ENCODE assay signal across 9 cellular contexts in the genomic region with DNA sequence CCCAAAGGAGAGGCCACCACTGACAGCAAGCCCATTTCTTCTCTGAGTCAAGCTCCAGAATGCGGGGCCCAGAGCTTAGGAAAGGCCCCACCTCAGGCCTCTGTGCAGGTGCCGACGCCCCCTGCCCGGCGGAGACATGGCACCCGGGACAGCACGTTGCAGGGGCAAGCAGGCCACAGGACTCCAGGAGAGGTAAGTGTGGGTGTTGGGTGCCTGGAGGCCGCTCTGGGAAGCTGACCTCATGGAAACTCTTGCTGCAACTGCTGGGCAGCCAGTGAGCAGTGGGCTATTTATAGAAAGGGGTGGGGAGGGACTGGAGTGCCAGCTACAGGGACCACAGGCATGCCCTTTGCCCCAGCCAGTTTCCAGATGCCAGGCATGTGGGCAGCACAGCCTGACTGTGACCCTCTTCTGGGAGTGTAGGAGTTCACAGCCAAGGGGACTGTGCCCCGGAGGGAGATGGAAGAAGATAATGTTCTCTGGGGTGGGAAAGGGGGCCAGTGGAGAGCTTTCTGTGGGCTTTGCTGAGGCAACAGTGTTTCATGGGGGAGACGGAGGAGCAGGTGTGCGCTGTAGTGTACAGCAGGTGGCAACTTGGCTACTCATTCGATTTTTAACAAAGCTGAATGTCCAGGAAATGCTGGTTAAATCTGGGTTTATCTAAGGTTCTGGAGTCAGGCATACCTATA. TPM values are rescaled to one million over a fixed set of nuclear protein-coding genes. Genes with fewer than 3 reads are reported as not detected.
A peak's percentile ranks its signal among the peaks of the same experiment; 100 is the strongest.
DNase-seq lines count a peak whose midpoint lies in the region; ATAC-seq and TF ChIP-seq lines count a peak whose summit lies in the region.
"Had no signal": no experiment of that assay in that cellular context is flagged by ENCODE, and none has a peak within 500 bp of the region (broad histone marks: within the 10 kb centered on the region; RNA-seq: fewer than 3 reads in every experiment).

No MANE protein-coding gene starts in this region.

- TF ChIP-seq CTCF in Peyer's patch (IDR thresholded peaks at IDR 0.05) (no peak), fibroblast of mammary gland (conservative IDR thresholded peaks at IDR 0.05; ENCODE audit: control insufficient read depth, insufficient read depth, low read depth, low read length) (no peak), omental fat pad (IDR thresholded peaks at IDR 0.05) (no peak)

- intact Hi-C loops in activated CD4-positive, alpha-beta T cell treated with anti-CD3 and anti-CD28 coated beads, Interleukin-2, amount 10 ng/mL, durations not matched to agents 24 days and 14 days (cut with micrococcal nuclease), result no loop called here

- H3K4me1 Mint-ChIP-seq in activated CD4-positive, alpha-beta T cell treated with anti-CD3 and anti-CD28 coated beads, Interleukin-2, amount 10 ng/mL, durations not matched to agents 24 days and 14 days, result no peaks in the 10 kb centered on the region
- no peaks in the 10 kb centered on the region for H3K4me1 Mint-ChIP-seq in activated T-cell treated with anti-CD3 and anti-CD28 coated beads, Interleukin-2, amount 50 U/mL, for 72 hours (ENCODE audit: low read depth)

- TF ChIP-seq POLR2A in Peyer's patch (IDR thresholded peaks at IDR 0.05), result no peak

- peaks cover 9% of the 10 kb centered on the region for H3K27me3 Mint-ChIP-seq in activated CD4-positive, alpha-beta T cell treated with anti-CD3 and anti-CD28 coated beads, Interleukin-2, amount 10 ng/mL, durations not matched to agents 24 days and 14 days
- H3K27me3 Mint-ChIP-seq in activated T-cell treated with anti-CD3 and anti-CD28 coated beads, Interleukin-2, amount 50 U/mL, for 72 hours (ENCODE audit: low read depth), result peaks cover 3% of the 10 kb centered on the region

- H3K4me3 Mint-ChIP-seq in activated CD4-positive, alpha-beta T cell treated with anti-CD3 and anti-CD28 coated beads, Interleukin-2, amount 10 ng/mL, durations not matched to agents 24 days and 14 days, result no peak overlapping the region
- H3K4me3 Mint-ChIP-seq in activated T-cell treated with anti-CD3 and anti-CD28 coated beads, Interleukin-2, amount 50 U/mL, for 72 hours, result no peak overlapping the region

- H3K4me1 ChIP-seq in Peyer's patch, result peaks cover 0 to 6% (median 1%) of the 10 kb centered on the region in 4 donors
- H3K4me1 ChIP-seq: SJCRH30 had no signal

- no peaks in the 10 kb centered on the region for H3K9me3 ChIP-seq in Peyer's patch
- H3K9me3 ChIP-seq: SJCRH30 had no signal

- H3K36me3 ChIP-seq in Peyer's patch, result no peaks in the 10 kb centered on the region

- H3K4me3 ChIP-seq in Peyer's patch, result no peak overlapping the region
- no peak overlapping the region for H3K4me3 ChIP-seq in fibroblast of mammary gland (ENCODE audit: control insufficient read depth, low read depth, low read length)
- H3K4me3 ChIP-seq: SJCRH30 had no signal

- H3K27me3 ChIP-seq in Peyer's patch, result no peaks in the 10 kb centered on the region
- H3K27me3 ChIP-seq: SJCRH30 had no signal

- peak; percentile 40 for DNase-seq in COLO829 (ENCODE audit: low spot score)
- DNase-seq in Peyer's patch, result peak in 2 of 3 donors; percentile 69 to 71
- peak; percentile 42 for DNase-seq in fibroblast of mammary gland (ENCODE audit: low read depth)
- no peak for DNase-seq in omental fat pad (ENCODE audit: low spot score)
- DNase-seq in SIG-M5 treated with dmso at 0.1 percent for 504 hours (lab: John Stamatoyannopoulos, UW; ENCODE audit: unreplicated experiment), result no peak
- no peak for DNase-seq in activated CD4-positive, alpha-beta T cell treated with anti-CD3 and anti-CD28 coated beads, Interleukin-2, amount 10 ng/mL, durations not matched to agents 24 days and 14 days
- DNase-seq in hippocampal formation (lab: John Stamatoyannopoulos, UW), result no peak
- no peak for DNase-seq in activated T-cell treated with anti-CD3 and anti-CD28 coated beads, Interleukin-2, amount 50 U/mL, for 72 hours
- DNase-seq: SJCRH30 had no signal

- peak overlapping the region in 2 of 4 donors; percentile 54 to 75 for H3K27ac ChIP-seq in Peyer's patch
- H3K27ac ChIP-seq: SJCRH30 had no signal

- H3K36me3 Mint-ChIP-seq in activated CD4-positive, alpha-beta T cell treated with anti-CD3 and anti-CD28 coated beads, Interleukin-2, amount 10 ng/mL, durations not matched to agents 24 days and 14 days (ENCODE audit: low read depth), result no peaks in the 10 kb centered on the region
- no peaks in the 10 kb centered on the region for H3K36me3 Mint-ChIP-seq in activated T-cell treated with anti-CD3 and anti-CD28 coated beads, Interleukin-2, amount 50 U/mL, for 72 hours (ENCODE audit: insufficient read depth in 2 of 2)

- ATAC-seq in omental fat pad (ENCODE audit: low FRiP score), result peak; percentile 52
- ATAC-seq in activated T-cell treated with anti-CD3 and anti-CD28 coated beads, Interleukin-2, amount 50 U/mL, for 72 hours (replicated peaks in 1 of 2), result no peak

- H3K9me3 Mint-ChIP-seq in activated CD4-positive, alpha-beta T cell treated with anti-CD3 and anti-CD28 coated beads, Interleukin-2, amount 10 ng/mL, durations not matched to agents 24 days and 14 days, result no peaks in the 10 kb centered on the region
- H3K9me3 Mint-ChIP-seq in activated T-cell treated with anti-CD3 and anti-CD28 coated beads, Interleukin-2, amount 50 U/mL, for 72 hours, result no peaks in the 10 kb centered on the region

- no peak overlapping the region for H3K27ac Mint-ChIP-seq in activated CD4-positive, alpha-beta T cell treated with anti-CD3 and anti-CD28 coated beads, Interleukin-2, amount 10 ng/mL, durations not matched to agents 24 days and 14 days
- no peak overlapping the region for H3K27ac Mint-ChIP-seq in activated T-cell treated with anti-CD3 and anti-CD28 coated beads, Interleukin-2, amount 50 U/mL, for 72 hours

RNA-seq across cellular contexts. Expression of a gene that starts 23.7 kb away (rescaled TPM):
- total RNA-seq in Peyer's patch (1 to 10 TPM in 1 of 4 donors, under 1 TPM in 3; 0.18 to 7.0 (median 0.68) TPM), omental fat pad (1 to 10 TPM; 3.1 to 7.7 (median 3.8) TPM)
- 0.09 and 0.21 TPM in 2 replicates for total RNA-seq in activated CD4-positive, alpha-beta T cell treated with anti-CD3 and anti-CD28 coated beads, Interleukin-2, amount 10 ng/mL, durations not matched to agents 24 days and 14 days
- total RNA-seq in activated T-cell treated with anti-CD3 and anti-CD28 coated beads, Interleukin-2, amount 50 U/mL, for 72 hours, result under 1 TPM; 0.46 TPM

RNA-seq across cellular contexts. Expression of a gene that starts 43.6 kb away (rescaled TPM):
- total RNA-seq in Peyer's patch (100 to 1,000 TPM in 1 of 4 donors, 10 to 100 TPM in 2, 1 to 10 TPM in 1; 4.1 to 111 (median 64.3) TPM), omental fat pad (not detected)
- not detected in 2 replicates for total RNA-seq in activated CD4-positive, alpha-beta T cell treated with anti-CD3 and anti-CD28 coated beads, Interleukin-2, amount 10 ng/mL, durations not matched to agents 24 days and 14 days
- total RNA-seq in activated T-cell treated with anti-CD3 and anti-CD28 coated beads, Interleukin-2, amount 50 U/mL, for 72 hours, result not detected
- total RNA-seq: SJCRH30 had no signal

Comparison
In these comparisons a context has a peak if more than half of its experiments do, and no peak if none do; other contexts are left out.
1. DNase-seq: peak in COLO829 (single experiment), Peyer's patch (2 of 3) and fibroblast of mammary gland (single experiment); none in omental fat pad (single experiment), SIG-M5 treated with dmso at 0.1 percent for 504 hours (single experiment), activated CD4-positive, alpha-beta T cell treated with anti-CD3 and anti-CD28 coated beads, Interleukin-2, amount 10 ng/mL, durations not matched to agents 24 days and 14 days (single experiment), hippocampal formation (0 of 2) and activated T-cell treated with anti-CD3 and anti-CD28 coated beads, Interleukin-2, amount 50 U/mL, for 72 hours (0 of 2).